Comparison of ENCODE assay signal across 9 cellular contexts in the genomic region with DNA sequence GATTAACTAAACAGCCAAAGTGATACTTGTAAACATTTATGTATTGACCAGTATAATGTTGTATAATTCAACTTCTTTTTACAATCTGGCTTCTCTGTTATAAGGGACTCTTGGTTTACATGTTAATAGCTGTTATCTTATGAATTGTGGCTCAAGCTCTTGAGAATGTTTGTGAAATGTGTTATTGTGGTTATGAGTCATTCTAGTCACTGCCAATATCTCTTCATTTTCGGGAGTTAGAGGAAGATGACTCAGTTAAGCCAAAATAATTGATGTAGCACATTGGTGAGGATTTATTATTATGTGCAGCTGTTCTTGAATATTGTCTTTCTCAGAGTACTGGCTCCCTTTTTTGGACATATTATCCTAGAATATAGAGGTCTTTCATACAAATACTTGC.
DNase-seq lines count a peak whose midpoint lies in the region; ATAC-seq and TF ChIP-seq lines count a peak whose summit lies in the region.
"Had no signal": no experiment of that assay in that cellular context is flagged by ENCODE, and none has a peak within 500 bp of the region (broad histone marks: within the 10 kb centered on the region; RNA-seq: fewer than 3 reads in every experiment).

No MANE protein-coding gene starts in this region.

- H3K9me3 ChIP-seq in colonic mucosa, result no peaks in the 10 kb centered on the region

- ATAC-seq in GM18870 (IDR thresholded peaks at IDR 0.05; ENCODE audit: unreplicated experiment), result peak; percentile 98
- peak; percentile 95 for ATAC-seq in HG02840 (IDR thresholded peaks at IDR 0.05; ENCODE audit: low FRiP score, unreplicated experiment)
- ATAC-seq in left colon, result no peak

- H3K9ac ChIP-seq in colonic mucosa (ENCODE audit: low read depth in 2 of 2, low read length in 2 of 2), result no peak overlapping the region
- H3K9ac ChIP-seq: parathyroid adenoma had no signal

- intact Hi-C loops in colonic mucosa (cut with DNase I) (no loop called here), left colon (cut with DNase I, micrococcal nuclease) (no loop called here)

- no peaks in the 10 kb centered on the region for H3K4me1 ChIP-seq in colonic mucosa
- H3K4me1 ChIP-seq: parathyroid adenoma had no signal

- DNase-seq in NOMO-1 treated with DMSO at 0.1 percent for 48 hours (lab: John Stamatoyannopoulos, UW; ENCODE audit: unreplicated experiment), result peak; percentile 96
- peak; percentile 84 for DNase-seq in glomerular visceral epithelial cell (ENCODE audit: extremely low spot score)
- DNase-seq in NCI-H1048 (lab: John Stamatoyannopoulos, UW), result no peak
- DNase-seq in colonic mucosa, result no peak
- DNase-seq in NCI-H1417 treated with DMSO at 0.1 percent for 48 hours (lab: John Stamatoyannopoulos, UW), result no peak
- DNase-seq in left colon, result no peak

- no peak for TF ChIP-seq CTCF in colonic mucosa (IDR thresholded peaks at IDR 0.05)

- H3K27me3 ChIP-seq in colonic mucosa, result no peaks in the 10 kb centered on the region

- no peak overlapping the region for H3K27ac ChIP-seq in colonic mucosa
- H3K27ac ChIP-seq: parathyroid adenoma had no signal

- H3K4me3 ChIP-seq in colonic mucosa, result no peak overlapping the region

- H3K36me3 ChIP-seq in colonic mucosa, result no peaks in the 10 kb centered on the region

Comparison
In these comparisons a context has a peak if more than half of its experiments do, and no peak if none do; other contexts are left out.
1. DNase-seq: peak in NOMO-1 treated with DMSO at 0.1 percent for 48 hours (single experiment) and glomerular visceral epithelial cell (single experiment); none in NCI-H1048 (single experiment), colonic mucosa (single experiment), NCI-H1417 treated with DMSO at 0.1 percent for 48 hours (single experiment) and left colon (0 of 2).